21 cellular contexts compared by ENCODE assay signal in the genomic region with DNA sequence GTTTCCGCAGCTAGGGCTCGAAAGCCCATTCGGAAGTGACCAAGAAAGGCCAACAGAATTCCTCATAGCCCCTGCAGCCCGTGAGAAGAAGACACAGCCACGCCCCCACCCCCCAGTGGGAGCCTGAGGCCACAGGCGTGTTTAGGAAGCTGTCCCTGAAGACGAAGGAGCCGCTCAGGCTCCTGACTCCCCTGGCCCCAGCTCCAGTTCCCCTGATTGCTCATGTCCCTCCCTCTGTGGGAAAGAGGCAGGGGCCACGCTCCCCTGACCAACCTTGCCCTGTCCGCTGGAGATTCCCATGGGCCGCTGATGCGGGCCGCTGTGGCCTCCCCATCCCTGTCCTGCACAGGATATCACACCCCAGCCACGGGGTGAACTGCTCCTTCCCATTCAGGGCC. TPM values are rescaled to one million over a fixed set of nuclear protein-coding genes. Genes with fewer than 3 reads are reported as not detected.
DNase-seq lines count a peak whose midpoint lies in the region; ATAC-seq and TF ChIP-seq lines count a peak whose summit lies in the region.
"Had no signal": no experiment of that assay in that cellular context is flagged by ENCODE, and none has a peak within 500 bp of the region (broad histone marks: within the 10 kb centered on the region; RNA-seq: fewer than 3 reads in every experiment).

No MANE protein-coding gene starts in this region.

- no peak overlapping the region for H3K27ac ChIP-seq in CD4-positive, CD25-positive, alpha-beta regulatory T cell (ENCODE audit: insufficient read depth, low read length, poor library complexity, severe bottlenecking)
- no peak overlapping the region for H3K27ac ChIP-seq in aorta (ENCODE audit: low read depth in 1 of 2, low read length in 2 of 2)
- H3K27ac ChIP-seq: ovary, right lobe of liver, suprapubic skin had no signal

- peak overlapping the region; percentile 23 to 92 (median 65) for H3K27ac Mint-ChIP-seq in CD4-positive, CD25-positive, alpha-beta regulatory T cell
- H3K27ac Mint-ChIP-seq in effector memory CD8-positive, alpha-beta T cell: peak overlapping the region; percentile 29 to 38
- no peak overlapping the region for H3K27ac Mint-ChIP-seq in nephron progenitor cell
- H3K27ac Mint-ChIP-seq: activated naive CD8-positive, alpha-beta T cell treated with anti-CD3 and anti-CD28 coated beads, Interleukin-2, amount 10 ng/mL, durations not matched to agents 7 days and 5 days had no signal

- H3K9me3 Mint-ChIP-seq in CD4-positive, CD25-positive, alpha-beta regulatory T cell: no peaks in the 10 kb centered on the region
- H3K9me3 Mint-ChIP-seq in effector memory CD8-positive, alpha-beta T cell: no peaks in the 10 kb centered on the region
- H3K9me3 Mint-ChIP-seq in nephron progenitor cell: no peaks in the 10 kb centered on the region
- H3K9me3 Mint-ChIP-seq in activated T-cell treated with anti-CD3 and anti-CD28 coated beads, Interleukin-2, amount 50 U/mL, for 4 hours: no peaks in the 10 kb centered on the region
- H3K9me3 Mint-ChIP-seq: activated naive CD8-positive, alpha-beta T cell treated with anti-CD3 and anti-CD28 coated beads, Interleukin-2, amount 10 ng/mL, durations not matched to agents 7 days and 5 days; immature natural killer cell had no signal

- peaks cover 4 to 19% (median 8%) of the 10 kb centered on the region in 4 donors for H3K4me1 Mint-ChIP-seq in CD4-positive, CD25-positive, alpha-beta regulatory T cell
- H3K4me1 Mint-ChIP-seq in effector memory CD8-positive, alpha-beta T cell (ENCODE audit: low read depth in 2 of 2): peaks cover 2 to 5% of the 10 kb centered on the region in 2 donors
- peaks cover 48% of the 10 kb centered on the region for H3K4me1 Mint-ChIP-seq in nephron progenitor cell
- H3K4me1 Mint-ChIP-seq in activated T-cell treated with anti-CD3 and anti-CD28 coated beads, Interleukin-2, amount 50 U/mL, for 4 hours (ENCODE audit: low read depth): peaks cover 3% of the 10 kb centered on the region

- H3K36me3 Mint-ChIP-seq in CD4-positive, CD25-positive, alpha-beta regulatory T cell: no peaks in the 10 kb centered on the region
- no peaks in the 10 kb centered on the region for H3K36me3 Mint-ChIP-seq in effector memory CD8-positive, alpha-beta T cell (ENCODE audit: insufficient read depth)
- no peaks in the 10 kb centered on the region for H3K36me3 Mint-ChIP-seq in nephron progenitor cell (ENCODE audit: low read depth)
- no peaks in the 10 kb centered on the region for H3K36me3 Mint-ChIP-seq in activated T-cell treated with anti-CD3 and anti-CD28 coated beads, Interleukin-2, amount 50 U/mL, for 4 hours (ENCODE audit: insufficient read depth)
- H3K36me3 Mint-ChIP-seq: activated naive CD8-positive, alpha-beta T cell treated with anti-CD3 and anti-CD28 coated beads, Interleukin-2, amount 10 ng/mL, durations not matched to agents 7 days and 5 days had no signal

- H3K36me3 ChIP-seq in CD4-positive, CD25-positive, alpha-beta regulatory T cell (ENCODE audit: control insufficient read depth, insufficient read depth, low read length): no peaks in the 10 kb centered on the region
- H3K36me3 ChIP-seq in NT2/D1 (ENCODE audit: insufficient read depth, insufficient read length, low read length) (no peaks in the 10 kb centered on the region), aorta (ENCODE audit: control insufficient read depth in 1 of 2, insufficient read depth in 2 of 2, low read length in 1 of 2) (no peaks in the 10 kb centered on the region)
- H3K36me3 ChIP-seq: heart right ventricle, ovary, right lobe of liver, suprapubic skin had no signal

- no peaks in the 10 kb centered on the region for H3K27me3 ChIP-seq in CD4-positive, CD25-positive, alpha-beta regulatory T cell (ENCODE audit: control insufficient read depth, insufficient read depth, low read length)
- H3K27me3 ChIP-seq in NT2/D1 (ENCODE audit: insufficient read depth, insufficient read length) (peaks cover 6% of the 10 kb centered on the region), aorta (ENCODE audit: control insufficient read depth in 1 of 2, insufficient read depth in 2 of 2, low read length in 1 of 2) (no peaks in the 10 kb centered on the region)
- H3K27me3 ChIP-seq: heart right ventricle, ovary, right lobe of liver, suprapubic skin had no signal

- POLR2A ChIA-PET in HEK293T (lab: Yijun Ruan, JAX): interaction anchor here (0.9 kb wide), 1 partner anchor 172 kb away, joined by 4 read pairs; no protein-coding TSS in a partner anchor

- peak overlapping the region; percentile 46 for H3K9ac ChIP-seq in NT2/D1 (ENCODE audit: insufficient read length, low read depth)
- H3K9ac ChIP-seq: SK-N-SH had no signal

- intact Hi-C loops in aorta (cut with DNase I): no loop called here

- WGBS in aorta, 2 donors: 90 to 92% methylated on average over 14 of the region's 14 CpGs

- TF ChIP-seq CTCF in nephron progenitor cell (IDR thresholded peaks at IDR 0.05): no peak

- no peak for ATAC-seq in CD4-positive, CD25-positive, alpha-beta regulatory T cell (ENCODE audit: low read depth in 2 of 2)
- ATAC-seq in effector memory CD8-positive, alpha-beta T cell (replicated peaks): no peak
- ATAC-seq in HG03442 (IDR thresholded peaks at IDR 0.05; ENCODE audit: unreplicated experiment) (no peak), aorta (ENCODE audit: low FRiP score) (no peak)
- ATAC-seq in activated T-cell treated with anti-CD3 and anti-CD28 coated beads, Interleukin-2, amount 50 U/mL, for 4 hours: no peak
- ATAC-seq: GM12878, right lobe of liver had no signal

- CTCF ChIA-PET in HEK293T (lab: Yijun Ruan, JAX): interaction anchor here (1.1 to 5.4 kb wide), 2 partner anchors 31 to 172 kb away, joined by 3 to 60 read pairs; no protein-coding TSS in a partner anchor

- peaks cover 3% of the 10 kb centered on the region for H3K4me1 ChIP-seq in CD4-positive, CD25-positive, alpha-beta regulatory T cell (ENCODE audit: control insufficient read depth, insufficient read depth, low read length, poor library complexity, severe bottlenecking)
- H3K4me1 ChIP-seq in NT2/D1 (ENCODE audit: insufficient read depth, insufficient read length) (peaks cover 14% of the 10 kb centered on the region), aorta (ENCODE audit: control insufficient read depth in 1 of 2, insufficient read depth in 2 of 2, low read length in 2 of 2) (no peaks in the 10 kb centered on the region)

- peaks cover under 1% of the 10 kb centered on the region for H3K27me3 Mint-ChIP-seq in CD4-positive, CD25-positive, alpha-beta regulatory T cell
- H3K27me3 Mint-ChIP-seq in effector memory CD8-positive, alpha-beta T cell: no peaks in the 10 kb centered on the region
- peaks cover 5% of the 10 kb centered on the region for H3K27me3 Mint-ChIP-seq in nephron progenitor cell (ENCODE audit: low read depth, poor library complexity)
- no peaks in the 10 kb centered on the region for H3K27me3 Mint-ChIP-seq in activated T-cell treated with anti-CD3 and anti-CD28 coated beads, Interleukin-2, amount 50 U/mL, for 4 hours (ENCODE audit: low read depth)
- H3K27me3 Mint-ChIP-seq: activated naive CD8-positive, alpha-beta T cell treated with anti-CD3 and anti-CD28 coated beads, Interleukin-2, amount 10 ng/mL, durations not matched to agents 7 days and 5 days had no signal

- H3K4me3 ChIP-seq in CD4-positive, CD25-positive, alpha-beta regulatory T cell (ENCODE audit: low read depth, low read length): no peak overlapping the region
- H3K4me3 ChIP-seq in NT2/D1 (ENCODE audit: insufficient read length, low read depth) (no peak overlapping the region), aorta (ENCODE audit: low read length in 2 of 2) (no peak overlapping the region)
- H3K4me3 ChIP-seq: GM12878, heart right ventricle, ovary, right lobe of liver, suprapubic skin had no signal

- no peaks in the 10 kb centered on the region for H3K9me3 ChIP-seq in CD4-positive, CD25-positive, alpha-beta regulatory T cell (ENCODE audit: control insufficient read depth in 2 of 2, low read length in 2 of 2)
- H3K9me3 ChIP-seq in NT2/D1 (ENCODE audit: insufficient read depth, low read length) (no peaks in the 10 kb centered on the region), aorta (ENCODE audit: control insufficient read depth, low read length) (no peaks in the 10 kb centered on the region)
- H3K9me3 ChIP-seq: heart right ventricle, ovary, right lobe of liver, SK-N-SH, suprapubic skin had no signal

- H3K4me3 Mint-ChIP-seq in CD4-positive, CD25-positive, alpha-beta regulatory T cell: no peak overlapping the region
- no peak overlapping the region for H3K4me3 Mint-ChIP-seq in effector memory CD8-positive, alpha-beta T cell
- H3K4me3 Mint-ChIP-seq in nephron progenitor cell: no peak overlapping the region
- H3K4me3 Mint-ChIP-seq in activated T-cell treated with anti-CD3 and anti-CD28 coated beads, Interleukin-2, amount 50 U/mL, for 4 hours: no peak overlapping the region
- H3K4me3 Mint-ChIP-seq: activated naive CD8-positive, alpha-beta T cell treated with anti-CD3 and anti-CD28 coated beads, Interleukin-2, amount 10 ng/mL, durations not matched to agents 7 days and 5 days; immature natural killer cell had no signal

- DNase-seq in CD4-positive, CD25-positive, alpha-beta regulatory T cell: no peak
- DNase-seq in NT2/D1 (ENCODE audit: low read depth, low spot score) (no peak), nephron progenitor cell (peak; percentile 56), HEK293T (ENCODE audit: extremely low spot score) (no peak), aorta (no peak)
- no peak for DNase-seq in effector memory CD8-positive, alpha-beta T cell
- DNase-seq in activated T-cell treated with anti-CD3 and anti-CD28 coated beads, Interleukin-2, amount 50 U/mL, for 4 hours: no peak
- DNase-seq: activated CD4-positive, alpha-beta T cell treated with anti-CD3 and anti-CD28 coated beads for 1 hour; activated naive CD8-positive, alpha-beta T cell treated with anti-CD3 and anti-CD28 coated beads, Interleukin-2, amount 10 ng/mL, durations not matched to agents 7 days and 5 days; immature natural killer cell; KG1; NCI-H187 treated with DMSO at 0.1 percent for 48 hours; NCI-H345; ovary; SK-N-SH; T-helper 9 cell had no signal

TF ChIP-seq in HEK293T, 16 proteins besides CTCF, POLR2A, EP300 and RAD21:
- TF ChIP-seq NFRKB (IDR thresholded peaks at IDR 0.05) (no peak), FOXA1 (IDR thresholded peaks at IDR 0.05) (no peak)

RNA-seq across cellular contexts. Expression of gene ROPN1L, which starts 13.6 kb away (rescaled TPM):
- 3.0 TPM for total RNA-seq in CD4-positive, CD25-positive, alpha-beta regulatory T cell
- polyA plus RNA-seq in CD4-positive, CD25-positive, alpha-beta regulatory T cell: 10 to 100 TPM in 1 of 4 donors, 1 to 10 TPM in 3; 4.2 to 14.4 (median 7.3) TPM
- total RNA-seq in aorta: under 1 TPM in 1 of 2 donors, not detected in 1; 0.68 TPM
- under 1 TPM in 1 of 2 donors, not detected in 1; 0.88 TPM for polyA plus RNA-seq in aorta
- total RNA-seq in activated T-cell treated with anti-CD3 and anti-CD28 coated beads, Interleukin-2, amount 50 U/mL, for 4 hours: under 1 TPM in 1 of 3 donors, not detected in 2; 0.18 TPM
